In genomic region chr17:58710948-58711552, GRCh38 we compare ENCODE assay signal across 9 cellular contexts. TPM values are rescaled to one million over a fixed set of nuclear protein-coding genes. Genes with fewer than 3 reads are reported as not detected.
DNase-seq lines count a peak whose midpoint lies in the region; ATAC-seq and TF ChIP-seq lines count a peak whose summit lies in the region.
"Had no signal": no experiment of that assay in that cellular context is flagged by ENCODE, and none has a peak within 500 bp of the region (broad histone marks: within the 10 kb centered on the region; RNA-seq: fewer than 3 reads in every experiment).

No MANE protein-coding gene starts in this region.

- CTCF ChIA-PET in WTC11 (lab: Charles Lee) = interaction anchor here (0.5 to 2.6 kb wide), 32 partner anchors 8 to 638 kb away, joined by 3 to 39 read pairs (median 3); partner anchors contain the start of gene PPM1E

- no peaks in the 10 kb centered on the region for H3K4me1 ChIP-seq in prostate gland (replicated peaks)

- H3K27me3 ChIP-seq in prostate gland (replicated peaks; ENCODE audit: insufficient read depth) = no peaks in the 10 kb centered on the region

- peak; percentile 69 for DNase-seq in ACHN
- peak; percentile 81 for DNase-seq in ELR (ENCODE audit: low read depth)
- peak; percentile 1 for DNase-seq in NCI-H2029 treated with DMSO at 0.1 percent for 48 hours (lab: John Stamatoyannopoulos, UW)
- DNase-seq in WTC11 (ENCODE audit: low spot score) = peak; percentile 16
- DNase-seq in fibroblast of pulmonary artery (ENCODE audit: low read depth) = peak; percentile 82
- DNase-seq in prostate gland (ENCODE audit: low spot score) = peak; percentile 44
- DNase-seq in ecto neural progenitor cell (ENCODE audit: low spot score) = no peak

- peak; percentile 79 for TF ChIP-seq CTCF in WTC11 (IDR thresholded peaks at IDR 0.05)
- peak; percentile 71 for TF ChIP-seq CTCF in fibroblast of pulmonary artery (IDR thresholded peaks at IDR 0.05; ENCODE audit: low read length, missing control alignments)
- peak; percentile 68 to 85 (median 76) for TF ChIP-seq CTCF in prostate gland (IDR thresholded peaks at IDR 0.05)

- H3K4me3 Mint-ChIP-seq in WTC11 = no peak overlapping the region

- H3K4me3 ChIP-seq in fibroblast of pulmonary artery (replicated peaks; ENCODE audit: low read depth, low read length) (no peak overlapping the region), prostate gland (no peak overlapping the region)

- H3K9me3 ChIP-seq in prostate gland = no peaks in the 10 kb centered on the region

- H3K27me3 Mint-ChIP-seq in WTC11 (ENCODE audit: low read depth) = no peaks in the 10 kb centered on the region

- no peaks in the 10 kb centered on the region for H3K36me3 Mint-ChIP-seq in WTC11

- POLR2A ChIA-PET in WTC11 (lab: Charles Lee) = no interaction called here

- H3K4me1 Mint-ChIP-seq in WTC11 = no peaks in the 10 kb centered on the region

- ATAC-seq in WTC11 (no peak), GM21367 (IDR thresholded peaks at IDR 0.05; ENCODE audit: unreplicated experiment) (no peak)
- ATAC-seq: left colon had no signal

- WGBS in prostate gland = 51% methylated on average over 4 of the region's 4 CpGs

- intact Hi-C loops in prostate gland (cut with DNase I) = loop anchor here (5.0 kb wide), 1 partner anchor 291 kb away; no protein-coding TSS in a partner anchor

- H3K9me3 Mint-ChIP-seq in WTC11 = no peaks in the 10 kb centered on the region

- TF ChIP-seq POLR2A in prostate gland (IDR thresholded peaks at IDR 0.05) = no peak

- H3K27ac ChIP-seq in prostate gland = peak overlapping the region in 1 of 2 donors; percentile 23

- H3K27ac Mint-ChIP-seq in WTC11 = no peak overlapping the region

- H3K36me3 ChIP-seq in prostate gland = no peaks in the 10 kb centered on the region

- in situ Hi-C loops in ACHN (cut with HindIII; ENCODE audit: low pct_ligation_motif_present, low pct_unique_long_range_greater_than_20kb, low sequenced_read_pairs) = no loop called here

TF ChIP-seq in WTC11, 78 proteins besides CTCF, POLR2A, EP300 and RAD21:
- TF ChIP-seq SP1 (CRISPR knock-in tag; conservative IDR thresholded peaks at IDR 0.05) (no peak), ZNF423 (CRISPR knock-in tag; IDR thresholded peaks at IDR 0.05) (no peak), FOXK1 (CRISPR knock-in tag; IDR thresholded peaks at IDR 0.05) (no peak), ZNF219 (CRISPR knock-in tag; IDR thresholded peaks at IDR 0.05; ENCODE audit: borderline replicate concordance) (no peak), E2F4 (CRISPR knock-in tag; IDR thresholded peaks at IDR 0.05; ENCODE audit: borderline replicate concordance, low read depth) (no peak), ERG (CRISPR knock-in tag; IDR thresholded peaks at IDR 0.05) (no peak)

RNA-seq across cellular contexts. Expression of gene RAD51C, which starts 18.6 kb away (rescaled TPM):
- 15.2 to 19.5 TPM (median 17.7 TPM) in 3 replicates for total RNA-seq in WTC11 (2021)
- total RNA-seq in prostate gland = 10 to 100 TPM; 30.4 to 32.5 TPM

RNA-seq across cellular contexts. Expression of gene TEX14, which starts 19.2 kb away (rescaled TPM):
- total RNA-seq in WTC11 (2021) (0.76 to 1.4 TPM (median 1.3 TPM) in 3 replicates), prostate gland (10 to 100 TPM in 1 of 2 donors, under 1 TPM in 1; 0.50 to 14.3 TPM)

RNA-seq across cellular contexts. Expression of gene PPM1E, which starts 44.6 kb away (rescaled TPM):
- 8.1 to 8.4 TPM (median 8.2 TPM) in 3 replicates for total RNA-seq in WTC11 (2021)
- 1 to 10 TPM; 4.1 to 7.8 TPM for total RNA-seq in prostate gland
